In genomic region chr3:69087030-69087791, GRCh38 we compare ENCODE assay signal across 9 cellular contexts. TPM values are rescaled to one million over a fixed set of nuclear protein-coding genes. Genes with fewer than 3 reads are reported as not detected.
DNase-seq lines count a peak whose midpoint lies in the region; ATAC-seq and TF ChIP-seq lines count a peak whose summit lies in the region.
"Had no signal": no experiment of that assay in that cellular context is flagged by ENCODE, and none has a peak within 500 bp of the region (broad histone marks: within the 10 kb centered on the region; RNA-seq: fewer than 3 reads in every experiment).

No MANE protein-coding gene starts in this region.

- DNase-seq in LNCaP clone FGC (ENCODE audit: low read depth) (no peak), left lung (no peak), left lobe of liver (ENCODE audit: low spot score) (no peak)
- DNase-seq: endodermal cell; stimulated activated CD4-positive, alpha-beta T cell treated with anti-CD3 and anti-CD28 coated beads, Interleukin-4, amount 100 ng/mL, for 4 hours had no signal

- H3K9me3 ChIP-seq in left lung = no peaks in the 10 kb centered on the region

- H3K27ac ChIP-seq in angular gyrus (ENCODE audit: low read depth, low read length) (peak overlapping the region; percentile 95), left lung (peak overlapping the region; percentile 96 to 98), temporal lobe (ENCODE audit: low read depth, low read length) (peak overlapping the region; percentile 45)

- H3K27me3 ChIP-seq in left lung = no peaks in the 10 kb centered on the region

- ATAC-seq in left lung = no peak
- ATAC-seq in GM19324 (IDR thresholded peaks at IDR 0.05; ENCODE audit: low FRiP score, unreplicated experiment) = no peak
- ATAC-seq in HG02678 (IDR thresholded peaks at IDR 0.05; ENCODE audit: unreplicated experiment) = no peak
- no peak for ATAC-seq in left lobe of liver

- peaks cover 62 to 86% of the 10 kb centered on the region in 2 donors for H3K4me1 ChIP-seq in left lung

- peaks cover 3 to 11% of the 10 kb centered on the region in 2 donors for H3K36me3 ChIP-seq in left lung

- intact Hi-C loops in left lung (cut with DNase I) = no loop called here

- TF ChIP-seq CTCF in LNCaP clone FGC (IDR thresholded peaks at IDR 0.05; ENCODE audit: control insufficient read depth, extremely low read depth, insufficient read depth) = no peak
- TF ChIP-seq CTCF in left lung (IDR thresholded peaks at IDR 0.05) = no peak

- peak overlapping the region; percentile 92 for H3K4me3 ChIP-seq in LNCaP clone FGC (ENCODE audit: low read depth, low read length)
- peak overlapping the region in 1 of 2 donors; percentile 91 for H3K4me3 ChIP-seq in left lung

RNA-seq across cellular contexts. Expression of gene ARL6IP5, which starts 2.5 kb away (rescaled TPM):
- total RNA-seq in left lung (100 to 1,000 TPM; 179 to 184 TPM), temporal lobe (47.2 TPM), left lobe of liver (31.6 TPM)

RNA-seq across cellular contexts. Expression of gene UBA3, which starts 7.0 kb away (rescaled TPM):
- 10 to 100 TPM; 61.3 to 62.2 TPM for total RNA-seq in left lung
- 76.2 TPM for total RNA-seq in temporal lobe
- 20.0 TPM for total RNA-seq in left lobe of liver

RNA-seq across cellular contexts. Expression of gene TMF1, which starts 35.1 kb away (rescaled TPM):
- total RNA-seq in left lung (10 to 100 TPM; 38.4 to 40.8 TPM), temporal lobe (30.0 TPM), left lobe of liver (9.2 TPM)

RNA-seq across cellular contexts. Expression of gene LMOD3, which starts 35.2 kb away (rescaled TPM):
- total RNA-seq in left lung (under 1 TPM; 0.18 to 0.26 TPM), temporal lobe (under 0.01 TPM), left lobe of liver (not detected)
- total RNA-seq: endodermal cell had no signal

Comparison
In these comparisons a context has a peak if more than half of its experiments do, and no peak if none do; other contexts are left out.
1. H3K27ac ChIP-seq: peak in every context shown above with its lines; median percentile 97 in left lung; 95 in angular gyrus; 45 in temporal lobe.